In the genomic region with DNA sequence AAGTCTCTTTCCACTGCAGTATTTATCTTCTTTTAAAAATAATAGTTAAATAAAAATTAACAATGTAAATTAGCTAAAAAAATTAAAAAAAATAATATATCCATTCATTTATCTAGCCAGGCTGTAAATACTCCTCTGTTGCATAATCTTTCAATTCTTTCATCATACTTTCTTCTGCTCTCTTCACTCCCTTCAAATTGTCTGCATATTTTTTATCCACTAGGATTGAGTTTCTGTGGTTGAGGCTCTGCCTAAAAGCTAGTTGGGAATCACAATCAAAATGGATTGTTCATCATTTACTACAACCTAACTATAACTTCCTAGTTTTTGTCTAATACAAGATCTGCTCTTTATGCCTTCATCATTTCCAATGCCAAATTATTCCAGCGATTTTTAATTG, we compare ENCODE assay signal across 29 cellular contexts.
DNase-seq lines count a peak whose midpoint lies in the region; ATAC-seq, FAIRE-seq and TF ChIP-seq lines count a peak whose summit lies in the region.
"Had no signal": no experiment of that assay in that cellular context is flagged by ENCODE, and none has a peak within 500 bp of the region (broad histone marks: within the 10 kb centered on the region; RNA-seq: fewer than 3 reads in every experiment).

No MANE protein-coding gene starts in this region.

- no peak for ATAC-seq in activated T-cell treated with anti-CD3 and anti-CD28 coated beads, Interleukin-2, amount 50 U/mL, for 4 hours
- no peak for ATAC-seq in HG02763 (IDR thresholded peaks at IDR 0.05; ENCODE audit: unreplicated experiment)

- no peak for TF ChIP-seq CTCF in HEK293 (tag by site-specific recombination; IDR thresholded peaks at IDR 0.05)
- no peak for TF ChIP-seq CTCF in chondrocyte (IDR thresholded peaks at IDR 0.05)

- H3K4me3 ChIP-seq in HEK293 (ENCODE audit: low read depth, low read length) (no peak overlapping the region), iPS-18a (ENCODE audit: low read length) (no peak overlapping the region)
- H3K4me3 ChIP-seq: lung, neural progenitor cell, right atrium auricular region, transverse colon had no signal

- no peak for FAIRE-seq in urothelium cell line (lab: Jason Lieb, UNC)
- FAIRE-seq: GM18507, RCC 7860 had no signal

- CTCF ChIA-PET in HEK293 (lab: Yijun Ruan, JAX) = interaction anchor here (0.6 kb wide), 1 partner anchor 196 kb away, joined by 3 read pairs; no protein-coding TSS in a partner anchor

- DNase-seq in chondrocyte (ENCODE audit: low spot score) = no peak
- no peak for DNase-seq in activated T-cell treated with anti-CD3 and anti-CD28 coated beads, Interleukin-2, amount 50 U/mL, for 4 hours
- DNase-seq in head of caudate nucleus = no peak
- no peak for DNase-seq in urothelium cell line (ENCODE audit: low spot score)
- DNase-seq: activated B cell treated with CpG ODN at 0.5 μM for 24 hours; activated CD4-positive, alpha-beta T cell treated with anti-CD3 and anti-CD28 coated beads, Interleukin-2, amount 50 U/mL, for 4 hours; anterior cingulate cortex; dermis blood vessel endothelial cell; DND-41; glutamatergic neuron; kidney glomerular epithelial cell; NCI-H1092 treated with DMSO at 0.1 percent for 48 hours; NCI-H187 treated with DMSO at 0.1 percent for 48 hours; NCI-H345; NCI-H748 treated with DMSO at 0.1 percent for 48 hours; stimulated activated CD4-positive, alpha-beta T cell treated with anti-CD3 and anti-CD28 coated beads, Interleukin-12 subunit alpha, Interleukin-12 subunit beta, amount 100 ng/mL, for 4 hours; stimulated activated CD4-positive, alpha-beta T cell treated with anti-CD3 and anti-CD28 coated beads, Interleukin-4, amount 100 ng/mL, for 1 hour; transverse colon had no signal

- intact Hi-C loops in head of caudate nucleus (cut with DNase I) = no loop called here

- H3K4me1 ChIP-seq in HEK293 (ENCODE audit: control insufficient read depth, insufficient read depth, low read length) (peaks cover 11% of the 10 kb centered on the region; the same call in 1 of the 2 replicates), iPS-18a (ENCODE audit: control insufficient read depth, low read depth, low read length) (peaks cover 45% of the 10 kb centered on the region)
- H3K4me1 ChIP-seq: parathyroid adenoma, right atrium auricular region had no signal

- POLR2A ChIA-PET in HEK293 (lab: Yijun Ruan, JAX) = no interaction called here

- no peak overlapping the region for H3K9ac ChIP-seq in iPS-18a (ENCODE audit: low read length)
- H3K9ac ChIP-seq: neural progenitor cell, parathyroid adenoma had no signal

- peak overlapping the region; percentile 35 for H3K27ac Mint-ChIP-seq in chondrocyte (ENCODE audit: unreplicated experiment)
- H3K27ac Mint-ChIP-seq: activated B cell treated with CpG ODN at 0.5 μM for 24 hours; activated naive CD4-positive, alpha-beta T cell treated with anti-CD3 and anti-CD28 coated beads, Interleukin-2, amount 50 U/mL, for 24 hours; CD14-positive monocyte; neural progenitor cell had no signal

- no peaks in the 10 kb centered on the region for H3K9me3 ChIP-seq in HEK293 (ENCODE audit: control insufficient read depth, insufficient read depth, low read depth, low read length)
- H3K9me3 ChIP-seq in iPS-18a (ENCODE audit: control insufficient read depth, low read depth, low read length) = peaks cover 17% of the 10 kb centered on the region
- H3K9me3 ChIP-seq: right atrium auricular region, transverse colon had no signal

- H3K9me3 Mint-ChIP-seq in chondrocyte (ENCODE audit: low read depth) = no peaks in the 10 kb centered on the region
- H3K9me3 Mint-ChIP-seq in activated T-cell treated with anti-CD3 and anti-CD28 coated beads, Interleukin-2, amount 50 U/mL, for 4 hours = peaks cover 8% of the 10 kb centered on the region
- H3K9me3 Mint-ChIP-seq: activated naive CD4-positive, alpha-beta T cell treated with anti-CD3 and anti-CD28 coated beads, Interleukin-2, amount 50 U/mL, for 24 hours had no signal

- H3K27ac ChIP-seq in HEK293 (ENCODE audit: extremely low read depth, low read depth, low read length) (no peak overlapping the region), iPS-18a (ENCODE audit: low read length) (peak overlapping the region; percentile 22)
- H3K27ac ChIP-seq: neural progenitor cell, parathyroid adenoma, right atrium auricular region had no signal

- H3K27me3 Mint-ChIP-seq in chondrocyte (ENCODE audit: low read depth) = no peaks in the 10 kb centered on the region
- no peaks in the 10 kb centered on the region for H3K27me3 Mint-ChIP-seq in activated T-cell treated with anti-CD3 and anti-CD28 coated beads, Interleukin-2, amount 50 U/mL, for 4 hours (ENCODE audit: low read depth)
- H3K27me3 Mint-ChIP-seq: activated B cell treated with CpG ODN at 0.5 μM for 24 hours; activated naive CD4-positive, alpha-beta T cell treated with anti-CD3 and anti-CD28 coated beads, Interleukin-2, amount 50 U/mL, for 24 hours had no signal

- H3K36me3 Mint-ChIP-seq in chondrocyte (ENCODE audit: low read depth) = no peaks in the 10 kb centered on the region
- H3K36me3 Mint-ChIP-seq in activated T-cell treated with anti-CD3 and anti-CD28 coated beads, Interleukin-2, amount 50 U/mL, for 4 hours (ENCODE audit: insufficient read depth) = no peaks in the 10 kb centered on the region
- H3K36me3 Mint-ChIP-seq: activated naive CD4-positive, alpha-beta T cell treated with anti-CD3 and anti-CD28 coated beads, Interleukin-2, amount 50 U/mL, for 24 hours had no signal

- peaks cover 40% of the 10 kb centered on the region for H3K4me1 Mint-ChIP-seq in chondrocyte (ENCODE audit: low read depth)
- no peaks in the 10 kb centered on the region for H3K4me1 Mint-ChIP-seq in activated T-cell treated with anti-CD3 and anti-CD28 coated beads, Interleukin-2, amount 50 U/mL, for 4 hours (ENCODE audit: low read depth)
- H3K4me1 Mint-ChIP-seq: activated naive CD4-positive, alpha-beta T cell treated with anti-CD3 and anti-CD28 coated beads, Interleukin-2, amount 50 U/mL, for 24 hours; CD14-positive monocyte had no signal

- no peaks in the 10 kb centered on the region for H3K27me3 ChIP-seq in iPS-18a (ENCODE audit: control insufficient read depth, insufficient read depth, low read length)
- H3K27me3 ChIP-seq: neural progenitor cell, right atrium auricular region, transverse colon had no signal

- no peaks in the 10 kb centered on the region for H3K36me3 ChIP-seq in HEK293 (ENCODE audit: control insufficient read depth in 2 of 2, insufficient read depth in 1 of 2, low read length in 2 of 2)
- no peaks in the 10 kb centered on the region for H3K36me3 ChIP-seq in iPS-18a (ENCODE audit: control insufficient read depth, low read depth, low read length)
- H3K36me3 ChIP-seq: neural progenitor cell, right atrium auricular region, transverse colon had no signal

- H3K4me3 Mint-ChIP-seq in chondrocyte (ENCODE audit: unreplicated experiment) = no peak overlapping the region
- no peak overlapping the region for H3K4me3 Mint-ChIP-seq in activated T-cell treated with anti-CD3 and anti-CD28 coated beads, Interleukin-2, amount 50 U/mL, for 4 hours
- H3K4me3 Mint-ChIP-seq: activated B cell treated with CpG ODN at 0.5 μM for 24 hours; activated naive CD4-positive, alpha-beta T cell treated with anti-CD3 and anti-CD28 coated beads, Interleukin-2, amount 50 U/mL, for 24 hours; CD14-positive monocyte; neural progenitor cell had no signal

TF ChIP-seq in HEK293, 187 proteins besides CTCF, POLR2A, EP300 and RAD21:
- no peak for TF ChIP-seq ZNF324 (tag by site-specific recombination; IDR thresholded peaks at IDR 0.05)
- TF ChIP-seq, protein P1, sequence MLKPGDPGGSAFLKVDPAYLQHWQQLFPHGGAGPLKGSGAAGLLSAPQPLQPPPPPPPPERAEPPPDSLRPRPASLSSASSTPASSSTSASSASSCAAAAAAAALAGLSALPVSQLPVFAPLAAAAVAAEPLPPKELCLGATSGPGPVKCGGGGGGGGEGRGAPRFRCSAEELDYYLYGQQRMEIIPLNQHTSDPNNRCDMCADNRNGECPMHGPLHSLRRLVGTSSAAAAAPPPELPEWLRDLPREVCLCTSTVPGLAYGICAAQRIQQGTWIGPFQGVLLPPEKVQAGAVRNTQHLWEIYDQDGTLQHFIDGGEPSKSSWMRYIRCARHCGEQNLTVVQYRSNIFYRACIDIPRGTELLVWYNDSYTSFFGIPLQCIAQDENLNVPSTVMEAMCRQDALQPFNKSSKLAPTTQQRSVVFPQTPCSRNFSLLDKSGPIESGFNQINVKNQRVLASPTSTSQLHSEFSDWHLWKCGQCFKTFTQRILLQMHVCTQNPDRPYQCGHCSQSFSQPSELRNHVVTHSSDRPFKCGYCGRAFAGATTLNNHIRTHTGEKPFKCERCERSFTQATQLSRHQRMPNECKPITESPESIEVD (tag by site-specific recombination; IDR thresholded peaks at IDR 0.05) = 0 out of 2 replicates have a peak, but pooled peaks have one; percentile 14
- no peak for TF ChIP-seq ZNF514 (tag by site-specific recombination; IDR thresholded peaks at IDR 0.05)
- TF ChIP-seq, protein P2, sequence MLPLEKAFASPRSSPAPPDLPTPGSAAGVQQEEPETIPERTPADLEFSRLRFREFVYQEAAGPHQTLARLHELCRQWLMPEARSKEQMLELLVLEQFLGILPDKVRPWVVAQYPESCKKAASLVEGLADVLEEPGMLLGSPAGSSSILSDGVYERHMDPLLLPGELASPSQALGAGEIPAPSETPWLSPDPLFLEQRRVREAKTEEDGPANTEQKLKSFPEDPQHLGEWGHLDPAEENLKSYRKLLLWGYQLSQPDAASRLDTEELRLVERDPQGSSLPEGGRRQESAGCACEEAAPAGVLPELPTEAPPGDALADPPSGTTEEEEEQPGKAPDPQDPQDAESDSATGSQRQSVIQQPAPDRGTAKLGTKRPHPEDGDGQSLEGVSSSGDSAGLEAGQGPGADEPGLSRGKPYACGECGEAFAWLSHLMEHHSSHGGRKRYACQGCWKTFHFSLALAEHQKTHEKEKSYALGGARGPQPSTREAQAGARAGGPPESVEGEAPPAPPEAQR (tag by site-specific recombination; IDR thresholded peaks at IDR 0.05) = no peak
- TF ChIP-seq ZBTB48 (tag by site-specific recombination; IDR thresholded peaks at IDR 0.05) = no peak
